9 cellular contexts compared by ENCODE assay signal in the genomic region with DNA sequence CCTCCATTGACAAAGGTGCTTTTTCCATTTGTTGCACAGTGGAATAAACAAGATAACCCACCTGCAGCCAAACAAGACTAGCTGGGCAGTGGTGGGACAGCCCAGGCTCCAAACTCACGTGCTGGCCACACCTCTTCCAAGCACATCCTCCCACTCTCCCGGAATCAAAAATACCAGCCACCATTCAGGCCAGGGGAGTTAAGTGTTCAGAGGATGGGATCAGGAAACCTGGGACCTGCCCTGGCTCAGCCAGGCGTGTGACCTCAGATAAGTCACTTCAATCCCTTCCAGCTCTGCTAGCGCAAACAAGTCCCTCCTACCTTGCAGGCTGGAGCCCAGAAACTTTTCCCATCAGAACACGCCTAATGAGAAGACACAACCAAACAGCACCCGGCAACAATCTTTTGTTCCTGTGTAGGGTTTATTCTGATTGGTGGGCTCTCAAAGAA. TPM values are rescaled to one million over a fixed set of nuclear protein-coding genes. Genes with fewer than 3 reads are reported as not detected.
DNase-seq lines count a peak whose midpoint lies in the region; TF ChIP-seq lines count a peak whose summit lies in the region.
"Had no signal": no experiment of that assay in that cellular context is flagged by ENCODE, and none has a peak within 500 bp of the region (broad histone marks: within the 10 kb centered on the region; RNA-seq: fewer than 3 reads in every experiment).

No MANE protein-coding gene starts in this region.

- H3K27ac ChIP-seq in WERI-Rb-1 = no peak overlapping the region
- H3K27ac ChIP-seq in esophagus muscularis mucosa (replicated peaks in 1 of 4) = peak overlapping the region; percentile 90 to 98 (median 97)
- peak overlapping the region; percentile 97 to 100 for H3K27ac ChIP-seq in tibial artery

- H3K4me3 ChIP-seq in WERI-Rb-1 (ENCODE audit: low read depth, low read length) = no peak overlapping the region
- peak overlapping the region in 3 of 4 donors; percentile 14 to 35 (median 25) for H3K4me3 ChIP-seq in esophagus muscularis mucosa
- no peak overlapping the region for H3K4me3 ChIP-seq in mucosa of stomach (ENCODE audit: low read length)
- H3K4me3 ChIP-seq in tibial artery = peak overlapping the region in 1 of 2 donors; percentile 27

- TF ChIP-seq CTCF in WERI-Rb-1 (IDR thresholded peaks at IDR 0.05; ENCODE audit: low read depth, low read length) (no peak), esophagus muscularis mucosa (IDR thresholded peaks at IDR 0.05) (no peak), tibial artery (IDR thresholded peaks at IDR 0.05) (no peak)

- TF ChIP-seq POLR2A in esophagus muscularis mucosa (IDR thresholded peaks at IDR 0.05; ENCODE audit: low read depth) = no peak

- WGBS in esophagus muscularis mucosa = 50% methylated on average over 6 of the region's 6 CpGs

- intact Hi-C loops in esophagus muscularis mucosa (cut with DNase I) (no loop called here), tibial artery (cut with DNase I; ENCODE audit: low total_unique reads) (no loop called here)

- peaks cover 91 to 100% (median 100%) of the 10 kb centered on the region in 4 donors for H3K4me1 ChIP-seq in esophagus muscularis mucosa
- H3K4me1 ChIP-seq in mucosa of stomach (ENCODE audit: control insufficient read depth, insufficient read depth, low read length) = peaks cover 65% of the 10 kb centered on the region
- H3K4me1 ChIP-seq in tibial artery = peaks cover 9 to 98% (median 90%) of the 10 kb centered on the region in 4 donors

- H3K27me3 ChIP-seq in WERI-Rb-1 (ENCODE audit: insufficient read depth, low read depth, severe bottlenecking) (no peaks in the 10 kb centered on the region), esophagus muscularis mucosa (no peaks in the 10 kb centered on the region), mucosa of stomach (ENCODE audit: control insufficient read depth, insufficient read depth, low read length) (no peaks in the 10 kb centered on the region), tibial artery (no peaks in the 10 kb centered on the region)

- H3K36me3 ChIP-seq in WERI-Rb-1 = no peaks in the 10 kb centered on the region
- no peaks in the 10 kb centered on the region for H3K36me3 ChIP-seq in esophagus muscularis mucosa
- H3K36me3 ChIP-seq in mucosa of stomach (ENCODE audit: control insufficient read depth, insufficient read depth, low read length) = no peaks in the 10 kb centered on the region
- H3K36me3 ChIP-seq in tibial artery = no peaks in the 10 kb centered on the region

- no peaks in the 10 kb centered on the region for H3K9me3 ChIP-seq in WERI-Rb-1 (ENCODE audit: severe bottlenecking)
- H3K9me3 ChIP-seq in esophagus muscularis mucosa = no peaks in the 10 kb centered on the region
- H3K9me3 ChIP-seq in mucosa of stomach (ENCODE audit: control insufficient read depth, low read length) = no peaks in the 10 kb centered on the region
- H3K9me3 ChIP-seq in tibial artery = no peaks in the 10 kb centered on the region

- TF ChIP-seq EP300 in esophagus muscularis mucosa (IDR thresholded peaks at IDR 0.05) = peak; percentile 43

- H3K9ac ChIP-seq in mucosa of stomach (ENCODE audit: low read length) = peak overlapping the region; percentile 10

- DNase-seq in WERI-Rb-1 = peak; percentile 39
- no peak for DNase-seq in esophagus muscularis mucosa (ENCODE audit: extremely low spot score)
- peak in 1 of 2 donors; percentile 35 for DNase-seq in tibial artery
- DNase-seq in AG08395 (ENCODE audit: low spot score) = no peak
- no peak for DNase-seq in NCI-H1105 (lab: John Stamatoyannopoulos, UW)
- DNase-seq in DMS53 treated with DMSO at 0.1 percent for 48 hours (lab: John Stamatoyannopoulos, UW; ENCODE audit: unreplicated experiment) = no peak
- DNase-seq: activated T-cell treated with anti-CD3 and anti-CD28 coated beads, Interleukin-2, amount 50 U/mL, for 4 hours; stimulated activated CD4-positive, alpha-beta T cell treated with anti-CD3 and anti-CD28 coated beads, Interleukin-4, amount 100 ng/mL, for 4 hours had no signal

RNA-seq across cellular contexts. Expression of a gene that starts 43.3 kb away (rescaled TPM):
- total RNA-seq in esophagus muscularis mucosa = 1,000 to 10,000 TPM in 3 of 4 donors, 100 to 1,000 TPM in 1; 958 to 2,110 (median 1,439) TPM

Comparison
In these comparisons a context has a peak if more than half of its experiments do, and no peak if none do; other contexts are left out.
1. H3K4me3 ChIP-seq: peak in esophagus muscularis mucosa (3 of 4); none in WERI-Rb-1 (single experiment) and mucosa of stomach (single experiment).